8 cellular contexts compared by ENCODE assay signal in genomic region chrX:131816551-131817136, GRCh38.
DNase-seq lines count a peak whose midpoint lies in the region; ATAC-seq and TF ChIP-seq lines count a peak whose summit lies in the region.

No MANE protein-coding gene starts in this region.

- peaks cover 25% of the 10 kb centered on the region for H3K9me3 Mint-ChIP-seq in osteocyte (ENCODE audit: unreplicated experiment)

- peak; percentile 68 for TF ChIP-seq CTCF in GM13977 (IDR thresholded peaks at IDR 0.05; ENCODE audit: extremely low read depth, insufficient read depth, missing control alignments)
- peak; percentile 5 for TF ChIP-seq CTCF in astrocyte of the spinal cord (IDR thresholded peaks at IDR 0.05; ENCODE audit: low read depth, low read length)
- TF ChIP-seq CTCF in lung (IDR thresholded peaks at IDR 0.05; ENCODE audit: control extremely low read depth, extremely low read depth) = peak; percentile 53
- no peak for TF ChIP-seq CTCF in osteocyte (IDR thresholded peaks at IDR 0.05)

- H3K4me3 ChIP-seq in astrocyte of the spinal cord (ENCODE audit: low read depth, low read length) (peak overlapping the region; percentile 30), lung (no peak overlapping the region)

- no peak overlapping the region for H3K27ac ChIP-seq in lung (ENCODE audit: low read depth in 1 of 2, low read length in 1 of 2)

- H3K36me3 Mint-ChIP-seq in osteocyte (ENCODE audit: unreplicated experiment) = peaks cover 2% of the 10 kb centered on the region

- H3K36me3 ChIP-seq in lung (ENCODE audit: control insufficient read depth in 2 of 2, insufficient read depth in 2 of 2, low read length in 2 of 2) = no peaks in the 10 kb centered on the region

- H3K4me3 Mint-ChIP-seq in osteocyte (ENCODE audit: unreplicated experiment) = no peak overlapping the region

- 33 to 34% methylated on average over 9 of the region's 9 CpGs for WGBS in lung, 2 donors

- H3K4me1 ChIP-seq in lung (ENCODE audit: control insufficient read depth in 2 of 2, insufficient read depth in 2 of 2, low read length in 2 of 2) = peaks cover 0 to 2% of the 10 kb centered on the region in 2 donors

- H3K27ac Mint-ChIP-seq in osteocyte (ENCODE audit: unreplicated experiment) = no peak overlapping the region

- in situ Hi-C loops in GM13977 (cut with MboI; ENCODE audit: low pct_unique_long_range_greater_than_20kb, low sequenced_read_pairs, unreplicated experiment) = no loop called here
- in situ Hi-C loops in astrocyte of the spinal cord (cut with HindIII; ENCODE audit: low sequenced_read_pairs) = no loop called here

- H3K27me3 ChIP-seq in lung (ENCODE audit: control insufficient read depth, insufficient read depth) = no peaks in the 10 kb centered on the region

- peak; percentile 52 for DNase-seq in GM13977 (ENCODE audit: low spot score)
- peak; percentile 86 for DNase-seq in T-helper 9 cell
- DNase-seq in astrocyte of the spinal cord (ENCODE audit: low read depth, low spot score) = peak; percentile 85
- DNase-seq in lung (ENCODE audit: low spot score) = peak; percentile 90
- peak; percentile 48 to 94 (median 74) for DNase-seq in stimulated activated naive CD4-positive, alpha-beta T cell (lab: John Stamatoyannopoulos, UW)
- no peak for DNase-seq in osteocyte (ENCODE audit: extremely low spot score, unreplicated experiment)
- no peak for DNase-seq in SIG-M5 (lab: John Stamatoyannopoulos, UW)

- no peaks in the 10 kb centered on the region for H3K27me3 Mint-ChIP-seq in osteocyte (ENCODE audit: unreplicated experiment)

- ATAC-seq in HG02970 (IDR thresholded peaks at IDR 0.05; ENCODE audit: low FRiP score, unreplicated experiment) (peak; percentile 52), lung (ENCODE audit: insufficient read depth, low FRiP score) (peak; percentile 77)

- no peaks in the 10 kb centered on the region for H3K4me1 Mint-ChIP-seq in osteocyte (ENCODE audit: unreplicated experiment)

- H3K9me3 ChIP-seq in lung (ENCODE audit: control insufficient read depth in 2 of 2, insufficient read depth in 1 of 2, low read length in 1 of 2) = no peaks in the 10 kb centered on the region

Comparison
In these comparisons a context has a peak if more than half of its experiments do, and no peak if none do; other contexts are left out.
1. DNase-seq: peak in GM13977 (single experiment), T-helper 9 cell (single experiment), astrocyte of the spinal cord (single experiment), lung (single experiment) and stimulated activated naive CD4-positive, alpha-beta T cell (6 of 6); none in osteocyte (single experiment) and SIG-M5 (single experiment).